In the genomic region with DNA sequence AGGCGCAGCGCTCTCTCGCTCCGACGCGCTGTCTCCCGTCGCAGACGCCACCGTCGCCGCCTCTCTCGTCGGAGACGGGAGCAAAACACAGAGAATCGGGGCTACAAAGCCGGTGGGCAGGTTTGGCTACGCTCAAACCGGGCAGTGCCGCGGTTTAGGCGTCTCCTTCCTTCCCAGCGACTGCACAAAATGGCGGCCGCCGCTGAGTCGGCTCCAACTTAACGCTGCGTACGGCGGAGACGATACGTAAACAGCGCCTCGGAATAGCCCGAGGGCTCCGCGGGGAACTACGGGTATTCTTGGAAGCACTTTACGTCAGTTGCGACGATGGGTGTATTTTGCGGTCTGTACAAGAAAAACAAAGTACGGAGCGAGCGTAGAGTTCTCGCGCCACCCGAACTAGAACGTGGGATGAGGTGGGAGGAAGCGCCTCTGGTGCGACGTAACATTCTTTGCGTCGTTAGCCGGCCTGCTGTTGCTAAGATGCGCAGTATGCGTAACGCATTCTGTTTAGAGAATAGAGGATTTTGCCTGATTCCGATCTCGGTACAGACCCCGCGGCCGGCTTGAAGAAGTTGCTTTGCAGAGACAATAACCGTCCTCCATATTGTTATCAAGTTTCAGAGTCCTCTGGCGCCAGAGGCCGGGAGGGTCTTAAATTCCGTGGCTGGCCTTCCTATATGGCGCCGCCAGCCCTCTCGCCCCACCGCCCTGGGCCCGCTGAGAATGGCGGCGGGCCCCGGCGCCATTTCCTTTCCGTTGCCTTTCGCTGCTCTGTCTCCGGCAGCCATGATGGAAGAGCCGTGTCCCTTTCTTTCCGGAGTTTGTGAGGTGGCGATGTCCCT, we compare ENCODE assay signal across 1 cellular context.
TF ChIP-seq lines count a peak whose summit lies in the region.

A gene (minus strand): TSS at position 194 of the 845 bp plus-strand sequence.

TF ChIP-seq in H1, 55 proteins besides CTCF, POLR2A, EP300 and RAD21 (continued from another document):
- no peak for TF ChIP-seq SAP30 (IDR thresholded peaks at IDR 0.05; ENCODE audit: insufficient read depth, insufficient replicate concordance, low read length)
- no peak for TF ChIP-seq SP2 (IDR thresholded peaks at IDR 0.05; ENCODE audit: low read length)
- TF ChIP-seq TAF7 (optimal IDR thresholded peaks at IDR 0.05; ENCODE audit: borderline replicate concordance, low read depth, low read length): peak; percentile 92
- TF ChIP-seq MAFK (IDR thresholded peaks at IDR 0.05; ENCODE audit: low read depth, low read length): no peak
- TF ChIP-seq CEBPB (IDR thresholded peaks at IDR 0.05; ENCODE audit: low read depth, low read length): no peak
- TF ChIP-seq, protein P1, sequence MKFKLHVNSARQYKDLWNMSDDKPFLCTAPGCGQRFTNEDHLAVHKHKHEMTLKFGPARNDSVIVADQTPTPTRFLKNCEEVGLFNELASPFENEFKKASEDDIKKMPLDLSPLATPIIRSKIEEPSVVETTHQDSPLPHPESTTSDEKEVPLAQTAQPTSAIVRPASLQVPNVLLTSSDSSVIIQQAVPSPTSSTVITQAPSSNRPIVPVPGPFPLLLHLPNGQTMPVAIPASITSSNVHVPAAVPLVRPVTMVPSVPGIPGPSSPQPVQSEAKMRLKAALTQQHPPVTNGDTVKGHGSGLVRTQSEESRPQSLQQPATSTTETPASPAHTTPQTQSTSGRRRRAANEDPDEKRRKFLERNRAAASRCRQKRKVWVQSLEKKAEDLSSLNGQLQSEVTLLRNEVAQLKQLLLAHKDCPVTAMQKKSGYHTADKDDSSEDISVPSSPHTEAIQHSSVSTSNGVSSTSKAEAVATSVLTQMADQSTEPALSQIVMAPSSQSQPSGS (IDR thresholded peaks at IDR 0.05; ENCODE audit: low read length): no peak; the same call in 1 of the 2 replicates
- TF ChIP-seq SIRT6 (IDR thresholded peaks at IDR 0.05; ENCODE audit: low read length): no peak
- no peak for TF ChIP-seq EZH2 (IDR thresholded peaks at IDR 0.05; ENCODE audit: low read depth, low read length, severe bottlenecking)
- no peak for TF ChIP-seq RXRA (IDR thresholded peaks at IDR 0.05; ENCODE audit: insufficient read depth, low read depth, low read length)
- TF ChIP-seq NANOG (IDR thresholded peaks at IDR 0.05; ENCODE audit: insufficient read depth, low read depth, low read length, poor library complexity, severe bottlenecking): no peak
- no peak for TF ChIP-seq BRCA1 (IDR thresholded peaks at IDR 0.05; ENCODE audit: low read depth, low read length)
- no peak for TF ChIP-seq HDAC6 (IDR thresholded peaks at IDR 0.05; ENCODE audit: low read depth, low read length)
- TF ChIP-seq NRF1 (IDR thresholded peaks at IDR 0.05; ENCODE audit: low read depth, low read length): no peak
- TF ChIP-seq GTF2F1 (IDR thresholded peaks at IDR 0.05; ENCODE audit: borderline replicate concordance, low read depth, low read length): 0 out of 2 replicates have a peak, but pooled peaks have one; percentile 53
- no peak for TF ChIP-seq CTBP2 (IDR thresholded peaks at IDR 0.05; ENCODE audit: borderline replicate concordance, insufficient read depth, insufficient read length, low read length)
- TF ChIP-seq RBBP5 (IDR thresholded peaks at IDR 0.05; ENCODE audit: borderline replicate concordance, low read depth, low read length): 0 out of 2 replicates have a peak, but pooled peaks have one; percentile 8
- no peak for TF ChIP-seq CBX5 (IDR thresholded peaks at IDR 0.05; ENCODE audit: low read depth, low read length)
- 0 out of 2 replicates have a peak, but pooled peaks have one; percentile 29 for TF ChIP-seq GABPA (IDR thresholded peaks at IDR 0.05; ENCODE audit: borderline replicate concordance, insufficient read depth, low read length)
- peak; percentile 99 for TF ChIP-seq YY1 (IDR thresholded peaks at IDR 0.05; ENCODE audit: low read depth, low read length)
- peak; percentile 91 for TF ChIP-seq FOSL1 (IDR thresholded peaks at IDR 0.05; ENCODE audit: insufficient read depth, low read depth, low read length)
- TF ChIP-seq, protein P2, sequence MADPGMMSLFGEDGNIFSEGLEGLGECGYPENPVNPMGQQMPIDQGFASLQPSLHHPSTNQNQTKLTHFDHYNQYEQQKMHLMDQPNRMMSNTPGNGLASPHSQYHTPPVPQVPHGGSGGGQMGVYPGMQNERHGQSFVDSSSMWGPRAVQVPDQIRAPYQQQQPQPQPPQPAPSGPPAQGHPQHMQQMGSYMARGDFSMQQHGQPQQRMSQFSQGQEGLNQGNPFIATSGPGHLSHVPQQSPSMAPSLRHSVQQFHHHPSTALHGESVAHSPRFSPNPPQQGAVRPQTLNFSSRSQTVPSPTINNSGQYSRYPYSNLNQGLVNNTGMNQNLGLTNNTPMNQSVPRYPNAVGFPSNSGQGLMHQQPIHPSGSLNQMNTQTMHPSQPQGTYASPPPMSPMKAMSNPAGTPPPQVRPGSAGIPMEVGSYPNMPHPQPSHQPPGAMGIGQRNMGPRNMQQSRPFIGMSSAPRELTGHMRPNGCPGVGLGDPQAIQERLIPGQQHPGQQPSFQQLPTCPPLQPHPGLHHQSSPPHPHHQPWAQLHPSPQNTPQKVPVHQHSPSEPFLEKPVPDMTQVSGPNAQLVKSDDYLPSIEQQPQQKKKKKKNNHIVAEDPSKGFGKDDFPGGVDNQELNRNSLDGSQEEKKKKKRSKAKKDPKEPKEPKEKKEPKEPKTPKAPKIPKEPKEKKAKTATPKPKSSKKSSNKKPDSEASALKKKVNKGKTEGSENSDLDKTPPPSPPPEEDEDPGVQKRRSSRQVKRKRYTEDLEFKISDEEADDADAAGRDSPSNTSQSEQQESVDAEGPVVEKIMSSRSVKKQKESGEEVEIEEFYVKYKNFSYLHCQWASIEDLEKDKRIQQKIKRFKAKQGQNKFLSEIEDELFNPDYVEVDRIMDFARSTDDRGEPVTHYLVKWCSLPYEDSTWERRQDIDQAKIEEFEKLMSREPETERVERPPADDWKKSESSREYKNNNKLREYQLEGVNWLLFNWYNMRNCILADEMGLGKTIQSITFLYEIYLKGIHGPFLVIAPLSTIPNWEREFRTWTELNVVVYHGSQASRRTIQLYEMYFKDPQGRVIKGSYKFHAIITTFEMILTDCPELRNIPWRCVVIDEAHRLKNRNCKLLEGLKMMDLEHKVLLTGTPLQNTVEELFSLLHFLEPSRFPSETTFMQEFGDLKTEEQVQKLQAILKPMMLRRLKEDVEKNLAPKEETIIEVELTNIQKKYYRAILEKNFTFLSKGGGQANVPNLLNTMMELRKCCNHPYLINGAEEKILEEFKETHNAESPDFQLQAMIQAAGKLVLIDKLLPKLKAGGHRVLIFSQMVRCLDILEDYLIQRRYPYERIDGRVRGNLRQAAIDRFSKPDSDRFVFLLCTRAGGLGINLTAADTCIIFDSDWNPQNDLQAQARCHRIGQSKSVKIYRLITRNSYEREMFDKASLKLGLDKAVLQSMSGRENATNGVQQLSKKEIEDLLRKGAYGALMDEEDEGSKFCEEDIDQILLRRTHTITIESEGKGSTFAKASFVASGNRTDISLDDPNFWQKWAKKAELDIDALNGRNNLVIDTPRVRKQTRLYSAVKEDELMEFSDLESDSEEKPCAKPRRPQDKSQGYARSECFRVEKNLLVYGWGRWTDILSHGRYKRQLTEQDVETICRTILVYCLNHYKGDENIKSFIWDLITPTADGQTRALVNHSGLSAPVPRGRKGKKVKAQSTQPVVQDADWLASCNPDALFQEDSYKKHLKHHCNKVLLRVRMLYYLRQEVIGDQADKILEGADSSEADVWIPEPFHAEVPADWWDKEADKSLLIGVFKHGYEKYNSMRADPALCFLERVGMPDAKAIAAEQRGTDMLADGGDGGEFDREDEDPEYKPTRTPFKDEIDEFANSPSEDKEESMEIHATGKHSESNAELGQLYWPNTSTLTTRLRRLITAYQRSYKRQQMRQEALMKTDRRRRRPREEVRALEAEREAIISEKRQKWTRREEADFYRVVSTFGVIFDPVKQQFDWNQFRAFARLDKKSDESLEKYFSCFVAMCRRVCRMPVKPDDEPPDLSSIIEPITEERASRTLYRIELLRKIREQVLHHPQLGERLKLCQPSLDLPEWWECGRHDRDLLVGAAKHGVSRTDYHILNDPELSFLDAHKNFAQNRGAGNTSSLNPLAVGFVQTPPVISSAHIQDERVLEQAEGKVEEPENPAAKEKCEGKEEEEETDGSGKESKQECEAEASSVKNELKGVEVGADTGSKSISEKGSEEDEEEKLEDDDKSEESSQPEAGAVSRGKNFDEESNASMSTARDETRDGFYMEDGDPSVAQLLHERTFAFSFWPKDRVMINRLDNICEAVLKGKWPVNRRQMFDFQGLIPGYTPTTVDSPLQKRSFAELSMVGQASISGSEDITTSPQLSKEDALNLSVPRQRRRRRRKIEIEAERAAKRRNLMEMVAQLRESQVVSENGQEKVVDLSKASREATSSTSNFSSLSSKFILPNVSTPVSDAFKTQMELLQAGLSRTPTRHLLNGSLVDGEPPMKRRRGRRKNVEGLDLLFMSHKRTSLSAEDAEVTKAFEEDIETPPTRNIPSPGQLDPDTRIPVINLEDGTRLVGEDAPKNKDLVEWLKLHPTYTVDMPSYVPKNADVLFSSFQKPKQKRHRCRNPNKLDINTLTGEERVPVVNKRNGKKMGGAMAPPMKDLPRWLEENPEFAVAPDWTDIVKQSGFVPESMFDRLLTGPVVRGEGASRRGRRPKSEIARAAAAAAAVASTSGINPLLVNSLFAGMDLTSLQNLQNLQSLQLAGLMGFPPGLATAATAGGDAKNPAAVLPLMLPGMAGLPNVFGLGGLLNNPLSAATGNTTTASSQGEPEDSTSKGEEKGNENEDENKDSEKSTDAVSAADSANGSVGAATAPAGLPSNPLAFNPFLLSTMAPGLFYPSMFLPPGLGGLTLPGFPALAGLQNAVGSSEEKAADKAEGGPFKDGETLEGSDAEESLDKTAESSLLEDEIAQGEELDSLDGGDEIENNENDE (IDR thresholded peaks at IDR 0.05; ENCODE audit: insufficient replicate concordance, low read length): no peak
- TF ChIP-seq POU5F1 (IDR thresholded peaks at IDR 0.05; ENCODE audit: low read depth, low read length): no peak
- TF ChIP-seq CHD2 (IDR thresholded peaks at IDR 0.05; ENCODE audit: low read length): no peak
- TF ChIP-seq CBX8 (IDR thresholded peaks at IDR 0.05; ENCODE audit: borderline replicate concordance, low read depth, low read length): no peak
- TF ChIP-seq ZNF274 (IDR thresholded peaks at IDR 0.05; ENCODE audit: borderline replicate concordance, extremely low read depth, low read length): no peak
- TF ChIP-seq, protein P3, sequence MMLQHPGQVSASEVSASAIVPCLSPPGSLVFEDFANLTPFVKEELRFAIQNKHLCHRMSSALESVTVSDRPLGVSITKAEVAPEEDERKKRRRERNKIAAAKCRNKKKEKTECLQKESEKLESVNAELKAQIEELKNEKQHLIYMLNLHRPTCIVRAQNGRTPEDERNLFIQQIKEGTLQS (IDR thresholded peaks at IDR 0.05; ENCODE audit: insufficient read depth, low read depth, low read length): no peak
- 0 out of 2 replicates have a peak, but pooled peaks have one; percentile 14 for TF ChIP-seq SP1 (IDR thresholded peaks at IDR 0.05; ENCODE audit: low read depth, low read length)
- TF ChIP-seq SUZ12 (IDR thresholded peaks at IDR 0.05; ENCODE audit: low read length): no peak
- TF ChIP-seq, protein P4, sequence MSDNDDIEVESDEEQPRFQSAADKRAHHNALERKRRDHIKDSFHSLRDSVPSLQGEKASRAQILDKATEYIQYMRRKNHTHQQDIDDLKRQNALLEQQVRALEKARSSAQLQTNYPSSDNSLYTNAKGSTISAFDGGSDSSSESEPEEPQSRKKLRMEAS (IDR thresholded peaks at IDR 0.05): peak; percentile 20; the same call in 1 of the 2 replicates
- no peak for TF ChIP-seq HDAC2 (IDR thresholded peaks at IDR 0.05; ENCODE audit: borderline replicate concordance in 1 of 2, low read depth in 2 of 2, low read length in 2 of 2)
- TF ChIP-seq KDM5A (IDR thresholded peaks at IDR 0.05; ENCODE audit: low read length): no peak
- TF ChIP-seq SIN3A (conservative IDR thresholded peaks at IDR 0.05 in 1 of 2, IDR thresholded peaks at IDR 0.05 in 1 of 2; ENCODE audit: low read depth in 1 of 2, low read length in 2 of 2): 0 out of 4 replicates have a peak, but pooled peaks of 1 of the 2 experiments have one; percentile 46
- TF ChIP-seq TCF12 (IDR thresholded peaks at IDR 0.05; ENCODE audit: low read depth, low read length): no peak
- TF ChIP-seq, protein P5, sequence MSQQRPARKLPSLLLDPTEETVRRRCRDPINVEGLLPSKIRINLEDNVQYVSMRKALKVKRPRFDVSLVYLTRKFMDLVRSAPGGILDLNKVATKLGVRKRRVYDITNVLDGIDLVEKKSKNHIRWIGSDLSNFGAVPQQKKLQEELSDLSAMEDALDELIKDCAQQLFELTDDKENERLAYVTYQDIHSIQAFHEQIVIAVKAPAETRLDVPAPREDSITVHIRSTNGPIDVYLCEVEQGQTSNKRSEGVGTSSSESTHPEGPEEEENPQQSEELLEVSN (IDR thresholded peaks at IDR 0.05): peak; percentile 10; the same call in 1 of the 2 replicates
- no peak for TF ChIP-seq SRF (IDR thresholded peaks at IDR 0.05; ENCODE audit: low read depth, low read length)
- TF ChIP-seq JUND (IDR thresholded peaks at IDR 0.05; ENCODE audit: low read length): no peak
- TF ChIP-seq JUN (IDR thresholded peaks at IDR 0.05; ENCODE audit: low read depth, low read length): no peak
- TF ChIP-seq SIX5 (IDR thresholded peaks at IDR 0.05; ENCODE audit: low read depth, low read length): no peak
- TF ChIP-seq BACH1 (IDR thresholded peaks at IDR 0.05; ENCODE audit: low read length): no peak
- TF ChIP-seq, protein P6, sequence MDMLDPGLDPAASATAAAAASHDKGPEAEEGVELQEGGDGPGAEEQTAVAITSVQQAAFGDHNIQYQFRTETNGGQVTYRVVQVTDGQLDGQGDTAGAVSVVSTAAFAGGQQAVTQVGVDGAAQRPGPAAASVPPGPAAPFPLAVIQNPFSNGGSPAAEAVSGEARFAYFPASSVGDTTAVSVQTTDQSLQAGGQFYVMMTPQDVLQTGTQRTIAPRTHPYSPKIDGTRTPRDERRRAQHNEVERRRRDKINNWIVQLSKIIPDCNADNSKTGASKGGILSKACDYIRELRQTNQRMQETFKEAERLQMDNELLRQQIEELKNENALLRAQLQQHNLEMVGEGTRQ (IDR thresholded peaks at IDR 0.05; ENCODE audit: low read length): no peak
- no peak for TF ChIP-seq KDM1A (IDR thresholded peaks at IDR 0.05; ENCODE audit: borderline replicate concordance, low read length)
